30 cellular contexts compared by ENCODE assay signal in genomic region chr2:99081886-99082285, GRCh38. TPM values are rescaled to one million over a fixed set of nuclear protein-coding genes. Genes with fewer than 3 reads are reported as not detected.
"Had no signal": no experiment of that assay in that cellular context is flagged by ENCODE, and none has a peak within 500 bp of the region (broad histone marks: within the 10 kb centered on the region; RNA-seq: fewer than 3 reads in every experiment).

No MANE protein-coding gene starts in this region.

- H3K36me3 Mint-ChIP-seq: brain, T-cell had no signal

- H3K9me3 Mint-ChIP-seq: activated CD4-positive, alpha-beta memory T cell treated with anti-CD3 and anti-CD28 coated beads, Interleukin-2, amount 10 ng/mL, durations not matched to agents 7 days and 5 days; activated naive CD4-positive, alpha-beta T cell treated with anti-CD3 and anti-CD28 coated beads for 36 hours; activated T-helper 17 cell treated with anti-CD3 and anti-CD28 coated beads, Interleukin-2, amount 50 U/mL, for 72 hours; brain; T-cell had no signal

- H3K4me3 Mint-ChIP-seq: activated CD4-positive, alpha-beta memory T cell treated with anti-CD3 and anti-CD28 coated beads, Interleukin-2, amount 10 ng/mL, durations not matched to agents 7 days and 5 days; activated CD4-positive, alpha-beta T cell treated with anti-CD3 and anti-CD28 coated beads for 36 hours; activated naive CD4-positive, alpha-beta T cell treated with anti-CD3 and anti-CD28 coated beads for 36 hours; activated naive CD8-positive, alpha-beta T cell; activated T-helper 17 cell treated with anti-CD3 and anti-CD28 coated beads, Interleukin-2, amount 50 U/mL, for 72 hours; brain; T-cell had no signal

- H3K4me3 ChIP-seq: MG63, SK-N-MC had no signal

- H3K27ac Mint-ChIP-seq: activated CD4-positive, alpha-beta memory T cell treated with anti-CD3 and anti-CD28 coated beads, Interleukin-2, amount 10 ng/mL, durations not matched to agents 7 days and 5 days; activated CD4-positive, alpha-beta T cell treated with anti-CD3 and anti-CD28 coated beads for 36 hours; activated naive CD4-positive, alpha-beta T cell treated with anti-CD3 and anti-CD28 coated beads for 36 hours; activated naive CD8-positive, alpha-beta T cell; activated T-helper 17 cell treated with anti-CD3 and anti-CD28 coated beads, Interleukin-2, amount 50 U/mL, for 72 hours; brain; T-cell had no signal

- H3K4me2 ChIP-seq: KMS-11 had no signal

- H3K9me3 ChIP-seq: MG63 had no signal

- ATAC-seq: activated CD4-positive, alpha-beta T cell treated with anti-CD3 and anti-CD28 coated beads for 36 hours; activated T-helper 17 cell treated with anti-CD3 and anti-CD28 coated beads, Interleukin-2, amount 50 U/mL, for 72 hours; Panc1; Right ventricle myocardium inferior; T-cell had no signal

- H3K4me1 Mint-ChIP-seq: activated CD4-positive, alpha-beta memory T cell treated with anti-CD3 and anti-CD28 coated beads, Interleukin-2, amount 10 ng/mL, durations not matched to agents 7 days and 5 days; activated CD4-positive, alpha-beta T cell treated with anti-CD3 and anti-CD28 coated beads for 36 hours; activated T-helper 17 cell treated with anti-CD3 and anti-CD28 coated beads, Interleukin-2, amount 50 U/mL, for 72 hours; brain had no signal

- DNase-seq: activated CD4-positive, alpha-beta memory T cell treated with anti-CD3 and anti-CD28 coated beads, Interleukin-2, amount 10 ng/mL, durations not matched to agents 7 days and 5 days; activated CD4-positive, alpha-beta T cell treated with anti-CD3 and anti-CD28 coated beads for 36 hours; activated CD4-positive, alpha-beta T cell treated with anti-CD3 and anti-CD28 coated beads, Interleukin-2, amount 50 U/mL, for 1 hour; activated gamma-delta T cell; activated naive CD4-positive, alpha-beta T cell treated with anti-CD3 and anti-CD28 coated beads for 36 hours; activated T-cell treated with anti-CD3 and anti-CD28 coated beads for 4 hours; activated T-cell treated with anti-CD3 and anti-CD28 coated beads, Interleukin-2, amount 50 U/mL, for 48 hours; amygdala; MG63; MV-4-11; NCI-H1092 treated with DMSO at 0.1 percent for 48 hours; NCI-H1417 treated with DMSO at 0.1 percent for 48 hours; NCI-H1694; NCI-H2029; NCI-H2107; NCI-H2171 treated with DMSO at 0.1 percent for 48 hours; NCI-H226; NCI-H510A; NCI-H526 treated with DMSO at 0.1 percent for 48 hours; OCI-M1; RPMI8226; T-cell; WERI-Rb-1 had no signal

- H3K9ac ChIP-seq: KMS-11 had no signal

- H3K27ac ChIP-seq: KMS-11, SK-N-MC, WERI-Rb-1 had no signal

- H3K36me3 ChIP-seq: MG63, WERI-Rb-1 had no signal

RNA-seq across cellular contexts. Expression of gene C2orf15, which starts 59.6 kb away (rescaled TPM):
- total RNA-seq: Right ventricle myocardium inferior had no signal
